9 cellular contexts compared by ENCODE assay signal in genomic region chr3:71955549-71956373, GRCh38.
DNase-seq lines count a peak whose midpoint lies in the region; ATAC-seq, FAIRE-seq and TF ChIP-seq lines count a peak whose summit lies in the region.
"Had no signal": no experiment of that assay in that cellular context is flagged by ENCODE, and none has a peak within 500 bp of the region (broad histone marks: within the 10 kb centered on the region; RNA-seq: fewer than 3 reads in every experiment).

No MANE protein-coding gene starts in this region.

- in situ Hi-C loops in HAP-1 (cut with MboI; ENCODE audit: low sequenced_read_pairs), result loop anchor here (25.0 kb wide), 1 partner anchor 857 kb away; no protein-coding TSS in a partner anchor

- no peak overlapping the region for H3K4me3 ChIP-seq in HAP-1

- TF ChIP-seq CTCF in D721Med (IDR thresholded peaks at IDR 0.05; ENCODE audit: insufficient read depth, missing control alignments), result peak; percentile 78

- ATAC-seq in Right ventricle myocardium superior (ENCODE audit: poor library complexity), result peak; percentile 91
- ATAC-seq in HG03196 (IDR thresholded peaks at IDR 0.05; ENCODE audit: unreplicated experiment), result no peak

- H3K9me3 ChIP-seq in HAP-1, result no peaks in the 10 kb centered on the region

- no peaks in the 10 kb centered on the region for H3K36me3 ChIP-seq in HAP-1 (replicated peaks)

- no peak for DNase-seq in D721Med (ENCODE audit: insufficient read length, low spot score)
- DNase-seq in HAP-1 (ENCODE audit: low spot score in 2 of 2), result peak; percentile 69 to 85
- DNase-seq in NCI-H460 (ENCODE audit: extremely low read depth, low read depth), result peak; percentile 40
- DNase-seq in activated naive CD4-positive, alpha-beta T cell treated with Interleukin-2 at 50 U/mL for 16 hours, result peak; percentile 19
- peak; percentile 76 for DNase-seq in Right ventricle myocardium superior
- DNase-seq in posterior cingulate gyrus, result peak; percentile 60 to 97 (median 84)
- no peak for DNase-seq in GM19240 (ENCODE audit: insufficient read length, low spot score)
- DNase-seq: activated B cell treated with CpG ODN at 0.5 μM for 24 hours had no signal

- intact Hi-C loops in Right ventricle myocardium superior (cut with DNase I), result loop anchor here (10.0 kb wide), 1 partner anchor 859 kb away; no protein-coding TSS in a partner anchor
- intact Hi-C loops in posterior cingulate gyrus (cut with DNase I), result loop anchor here (1.0 to 10.0 kb wide), 6 partner anchors 78 to 867 kb away; partner anchors contain the start of gene RYBP

- H3K27me3 ChIP-seq in HAP-1 (ENCODE audit: low read depth), result 0 out of 2 replicates have a peak, but pooled peaks cover under 1% of the 10 kb centered on the region

- no peaks in the 10 kb centered on the region for H3K4me1 ChIP-seq in HAP-1

- FAIRE-seq in D721Med (lab: Jason Lieb, UNC), result no peak

Comparison
In these comparisons a context has a peak if more than half of its experiments do, and no peak if none do; other contexts are left out.
1. DNase-seq: peak in HAP-1 (2 of 2), NCI-H460 (single experiment), activated naive CD4-positive, alpha-beta T cell treated with Interleukin-2 at 50 U/mL for 16 hours (single experiment), Right ventricle myocardium superior (single experiment) and posterior cingulate gyrus (10 of 10); none in D721Med (single experiment) and GM19240 (single experiment).